22 cellular contexts compared by ENCODE assay signal in genomic region chr11:17883946-17884345, GRCh38.
"Had no signal": no experiment of that assay in that cellular context is flagged by ENCODE, and none has a peak within 500 bp of the region (broad histone marks: within the 10 kb centered on the region; RNA-seq: fewer than 3 reads in every experiment).

No MANE protein-coding gene starts in this region.

- H3K27ac ChIP-seq: brain microvascular endothelial cell, coronary artery, dorsolateral prefrontal cortex had no signal

- H3K27me3 ChIP-seq: brain microvascular endothelial cell, dorsolateral prefrontal cortex had no signal

- ATAC-seq: activated T-cell treated with anti-CD3 and anti-CD28 coated beads, Interleukin-2, amount 50 U/mL, for 72 hours; esophagus mucosa had no signal

- DNase-seq: activated CD4-positive, alpha-beta memory T cell treated with anti-CD3 and anti-CD28 coated beads, Interleukin-2, amount 10 ng/mL, durations not matched to agents 7 days and 5 days; activated CD4-positive, alpha-beta T cell treated with anti-CD3 and anti-CD28 coated beads for 1 hour; activated CD4-positive, alpha-beta T cell treated with anti-CD3 and anti-CD28 coated beads for 4 hours; activated CD4-positive, alpha-beta T cell treated with anti-CD3 and anti-CD28 coated beads, Interleukin-2, amount 10 ng/mL, durations not matched to agents 7 days and 5 days; activated CD4-positive, alpha-beta T cell treated with anti-CD3 and anti-CD28 coated beads, Interleukin-2, amount 50 U/mL, for 4 hours; activated CD8-positive, alpha-beta memory T cell treated with anti-CD3 and anti-CD28 coated beads, Interleukin-2, amount 50 U/mL, for 48 hours; activated gamma-delta T cell; activated naive CD4-positive, alpha-beta T cell; activated naive CD4-positive, alpha-beta T cell treated with anti-CD3 and anti-CD28 coated beads, Interleukin-2, amount 10 ng/mL, durations not matched to agents 7 days and 5 days; activated T-cell treated with anti-CD3 and anti-CD28 coated beads for 4 hours; activated T-cell treated with anti-CD3 and anti-CD28 coated beads, Interleukin-2, amount 50 U/mL, for 24 hours; activated T-cell treated with anti-CD3 and anti-CD28 coated beads, Interleukin-2, amount 50 U/mL, for 72 hours; amniotic stem cell; anterior cingulate cortex; brain microvascular endothelial cell; dorsolateral prefrontal cortex; effector memory CD4-positive, alpha-beta T cell; endodermal cell; foreskin fibroblast; T-helper 2 cell had no signal

- H3K4me3 ChIP-seq: coronary artery, dorsolateral prefrontal cortex had no signal

- H3K36me3 ChIP-seq: brain microvascular endothelial cell had no signal
